ENCODE assay signal across 30 cellular contexts in genomic region chr6:157251565-157252247, GRCh38.
"Had no signal": no experiment of that assay in that cellular context is flagged by ENCODE, and none has a peak within 500 bp of the region (broad histone marks: within the 10 kb centered on the region; RNA-seq: fewer than 3 reads in every experiment).

No MANE protein-coding gene starts in this region.

- H3K36me3 ChIP-seq: esophagus muscularis mucosa, gastrocnemius medialis, heart left ventricle, WERI-Rb-1 had no signal

- DNase-seq: activated B cell treated with CpG ODN at 0.5 μM for 24 hours; activated CD4-positive, alpha-beta T cell treated with anti-CD3 and anti-CD28 coated beads for 48 hours; activated CD4-positive, alpha-beta T cell treated with anti-CD3 and anti-CD28 coated beads, Interleukin-2, amount 50 U/mL, for 1 hour; activated CD4-positive, alpha-beta T cell treated with anti-CD3 and anti-CD28 coated beads, Interleukin-2, amount 50 U/mL, for 48 hours; activated CD8-positive, alpha-beta memory T cell treated with anti-CD3 and anti-CD28 coated beads for 24 hours; activated CD8-positive, alpha-beta T cell treated with anti-CD3 and anti-CD28 coated beads for 36 hours; activated effector memory CD4-positive, alpha-beta T cell treated with Interleukin-2 at 50 U/mL for 16 hours; activated gamma-delta T cell treated with Interleukin-2 at 50 U/mL for 16 hours; activated naive CD4-positive, alpha-beta T cell treated with anti-CD3 and anti-CD28 coated beads, Interleukin-2, amount 50 U/mL, for 16 hours; activated naive CD4-positive, alpha-beta T cell treated with Interleukin-2 at 50 U/mL for 16 hours; activated T-cell treated with anti-CD3 and anti-CD28 coated beads, Interleukin-2, amount 50 U/mL, for 4 hours; amniotic stem cell; anterior cingulate cortex; caudate nucleus; cortex of kidney; dermis blood vessel endothelial cell; effector CD4-positive, alpha-beta T cell; effector memory CD8-positive, alpha-beta T cell; erythroblast; foreskin keratinocyte; gastrocnemius medialis; glutamatergic neuron; heart left ventricle; T-helper 2 cell; WERI-Rb-1 had no signal

- H3K27me3 ChIP-seq: esophagus muscularis mucosa, gastrocnemius medialis, heart left ventricle had no signal

- H3K4me3 ChIP-seq: esophagus muscularis mucosa, gastrocnemius medialis, heart left ventricle had no signal

- H3K4me1 ChIP-seq: foreskin keratinocyte had no signal

- H3K9me3 ChIP-seq: esophagus muscularis mucosa, gastrocnemius medialis had no signal

- FAIRE-seq: astrocyte, colon had no signal

- ATAC-seq: activated CD4-positive, CD25-positive, alpha-beta regulatory T cell treated with anti-CD3 and anti-CD28 coated beads, Interleukin-2, amount 50 U/mL, for 24 hours; activated CD8-positive, alpha-beta T cell treated with anti-CD3 and anti-CD28 coated beads for 36 hours; activated T-cell treated with anti-CD3 and anti-CD28 coated beads, Interleukin-2, amount 50 U/mL, for 4 hours; activated T-helper 17 cell treated with anti-CD3 and anti-CD28 coated beads, Interleukin-2, amount 50 U/mL, for 72 hours; effector memory CD8-positive, alpha-beta T cell; foreskin keratinocyte; gastrocnemius medialis; heart left ventricle had no signal

- H3K27ac ChIP-seq: esophagus muscularis mucosa, foreskin keratinocyte, gastrocnemius medialis, heart left ventricle, WERI-Rb-1 had no signal
